Comparison of ENCODE assay signal across 9 cellular contexts in the genomic region with DNA sequence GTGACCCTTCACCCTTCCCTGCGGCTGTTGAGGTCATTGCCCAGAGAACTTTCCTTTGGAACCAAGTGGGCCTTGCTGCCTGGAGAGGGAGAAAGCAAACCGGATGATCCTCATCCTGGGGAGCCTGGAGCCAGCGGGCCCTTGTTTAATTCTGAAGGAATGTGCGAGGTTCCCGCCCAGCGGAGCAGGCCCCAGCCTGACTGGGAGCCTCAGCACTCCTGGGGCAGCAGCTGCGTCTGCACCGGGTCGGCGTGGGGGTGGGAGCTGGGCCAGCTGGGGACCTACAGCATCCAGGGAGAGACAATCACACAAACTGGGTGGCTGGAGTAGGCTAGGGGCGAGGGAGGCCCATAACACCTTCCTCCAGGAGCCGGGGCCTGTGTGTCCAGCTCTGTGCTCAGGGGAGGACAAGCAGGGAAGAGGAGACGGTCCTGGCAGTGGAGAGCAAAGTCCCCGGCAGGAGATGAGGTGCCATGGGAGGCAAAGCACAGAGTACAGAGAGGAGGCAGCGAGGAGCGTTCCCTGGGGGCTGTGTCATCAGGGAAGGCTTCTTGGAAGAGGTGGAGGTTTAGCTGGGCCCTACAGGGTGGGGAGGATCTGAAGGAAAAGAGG.
DNase-seq lines count a peak whose midpoint lies in the region; ATAC-seq and TF ChIP-seq lines count a peak whose summit lies in the region.
"Had no signal": no experiment of that assay in that cellular context is flagged by ENCODE, and none has a peak within 500 bp of the region (broad histone marks: within the 10 kb centered on the region; RNA-seq: fewer than 3 reads in every experiment).

No MANE protein-coding gene starts in this region.

- ATAC-seq in GM18502 (IDR thresholded peaks at IDR 0.05; ENCODE audit: poor library complexity, unreplicated experiment) (no peak), HG03342 (IDR thresholded peaks at IDR 0.05; ENCODE audit: unreplicated experiment) (no peak)
- ATAC-seq: A549 had no signal

- no peaks in the 10 kb centered on the region for H3K79me2 ChIP-seq in ACC112 (ENCODE audit: control insufficient read depth, insufficient read depth, low read length, unreplicated experiment)

- intact Hi-C loops in left ventricle myocardium inferior (cut with micrococcal nuclease) = loop anchor here (10.0 kb wide), 1 partner anchor 380 kb away; no protein-coding TSS in a partner anchor
- intact Hi-C loops in posterior vena cava (cut with DNase I) = loop anchor here in 1 of 2 donors (5.0 to 10.0 kb wide), 2 partner anchors 90 to 1292 kb away; no protein-coding TSS in a partner anchor

- TF ChIP-seq CTCF in astrocyte of the spinal cord (IDR thresholded peaks at IDR 0.05; ENCODE audit: low read depth, low read length) = no peak
- no peak for TF ChIP-seq CTCF in left ventricle myocardium inferior (IDR thresholded peaks at IDR 0.05; ENCODE audit: borderline replicate concordance)

- H3K27me3 ChIP-seq in ACC112 (ENCODE audit: insufficient read depth, low read length) (no peaks in the 10 kb centered on the region), left ventricle myocardium inferior (ENCODE audit: low read depth) (no peaks in the 10 kb centered on the region)

- H3K4me3 ChIP-seq in ACC112 (ENCODE audit: low read depth, low read length) = no peak overlapping the region
- no peak overlapping the region for H3K4me3 ChIP-seq in astrocyte of the spinal cord (ENCODE audit: low read depth, low read length)
- no peak overlapping the region for H3K4me3 ChIP-seq in left ventricle myocardium inferior
- H3K4me3 ChIP-seq: A549 had no signal

- H3K27ac ChIP-seq in ACC112 (ENCODE audit: low read depth, low read length) (no peak overlapping the region), left ventricle myocardium inferior (replicated peaks) (peak overlapping the region; percentile 81)
- H3K27ac ChIP-seq: A549 had no signal

- no peaks in the 10 kb centered on the region for H3K36me3 ChIP-seq in ACC112 (ENCODE audit: insufficient read depth, low read length)
- H3K36me3 ChIP-seq in left ventricle myocardium inferior = no peaks in the 10 kb centered on the region

- peaks cover 7% of the 10 kb centered on the region for H3K4me1 ChIP-seq in ACC112 (ENCODE audit: control insufficient read depth, insufficient read depth, low read length, unreplicated experiment)
- peaks cover 24% of the 10 kb centered on the region for H3K4me1 ChIP-seq in left ventricle myocardium inferior
- H3K4me1 ChIP-seq: A549 had no signal

- DNase-seq in astrocyte of the spinal cord (ENCODE audit: low read depth, low spot score) = peak; percentile 49
- DNase-seq in left ventricle myocardium inferior = peak; percentile 71
- peak; percentile 87 for DNase-seq in posterior vena cava (ENCODE audit: low spot score)
- no peak for DNase-seq in NCI-H446 (lab: John Stamatoyannopoulos, UW)
- no peak for DNase-seq in SKM-1 (lab: John Stamatoyannopoulos, UW; ENCODE audit: unreplicated experiment)

- in situ Hi-C loops in astrocyte of the spinal cord (cut with HindIII; ENCODE audit: low sequenced_read_pairs) = no loop called here

- H3K9me3 ChIP-seq in left ventricle myocardium inferior (replicated peaks) = peaks cover 10% of the 10 kb centered on the region

- H2AFZ ChIP-seq in ACC112 (ENCODE audit: low read length, unreplicated experiment) = peak overlapping the region; percentile 11

Comparison
In these comparisons a context has a peak if more than half of its experiments do, and no peak if none do; other contexts are left out.
1. DNase-seq: peak in astrocyte of the spinal cord (single experiment), left ventricle myocardium inferior (single experiment) and posterior vena cava (single experiment); none in NCI-H446 (0 of 2) and SKM-1 (single experiment).